13 cellular contexts compared by ENCODE assay signal in the genomic region with DNA sequence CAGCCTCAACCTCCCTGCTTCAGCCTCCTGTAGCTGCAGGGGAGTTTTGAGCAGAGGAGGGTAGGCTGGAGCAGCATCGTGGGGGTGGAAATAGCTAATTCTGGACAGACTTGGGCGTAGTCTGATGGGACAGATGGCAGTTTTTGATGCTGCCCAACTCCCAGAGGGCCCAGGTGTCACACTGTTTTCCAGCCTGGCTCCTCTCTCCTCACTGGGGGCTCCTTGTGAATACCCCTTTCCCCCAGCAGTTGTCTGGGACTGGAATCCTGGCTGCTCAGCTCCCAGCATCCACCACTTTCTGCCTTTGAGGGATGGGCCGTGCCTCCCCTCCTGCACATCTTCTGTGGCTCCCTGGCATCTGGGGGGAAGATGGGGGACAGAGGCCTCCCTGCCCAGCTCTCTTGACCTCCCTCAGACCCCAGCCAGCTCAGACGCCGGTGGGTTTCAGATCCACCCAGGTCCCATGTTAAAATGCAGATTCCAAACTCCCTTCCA. TPM values are rescaled to one million over a fixed set of nuclear protein-coding genes. Genes with fewer than 3 reads are reported as not detected.
A peak's percentile ranks its signal among the peaks of the same experiment; 100 is the strongest.
DNase-seq lines count a peak whose midpoint lies in the region; ATAC-seq, FAIRE-seq and TF ChIP-seq lines count a peak whose summit lies in the region.
"Had no signal": no experiment of that assay in that cellular context is flagged by ENCODE, and none has a peak within 500 bp of the region (broad histone marks: within the 10 kb centered on the region; RNA-seq: fewer than 3 reads in every experiment).

No MANE protein-coding gene starts in this region.

- H3K36me3 ChIP-seq in kidney (ENCODE audit: control insufficient read depth in 1 of 2, insufficient read depth in 2 of 2, low read length in 2 of 2) = no peaks in the 10 kb centered on the region
- no peaks in the 10 kb centered on the region for H3K36me3 ChIP-seq in thyroid gland

- intact Hi-C loops in activated B cell treated with CpG ODN at 0.5 μM for 24 hours (cut with micrococcal nuclease) = no loop called here
- intact Hi-C loops in kidney (cut with DNase I) = no loop called here
- intact Hi-C loops in thyroid gland (cut with DNase I) = no loop called here

- H3K27me3 Mint-ChIP-seq in activated naive CD8-positive, alpha-beta T cell = no peaks in the 10 kb centered on the region
- H3K27me3 Mint-ChIP-seq in activated naive CD8-positive, alpha-beta T cell treated with anti-CD3 and anti-CD28 coated beads for 36 hours = no peaks in the 10 kb centered on the region
- H3K27me3 Mint-ChIP-seq in activated B cell treated with CpG ODN at 0.5 μM for 24 hours = no peaks in the 10 kb centered on the region
- H3K27me3 Mint-ChIP-seq: activated CD8-positive, alpha-beta memory T cell treated with anti-CD3 and anti-CD28 coated beads, Interleukin-2, amount 10 ng/mL, durations not matched to agents 7 days and 5 days had no signal

- WGBS in thyroid gland, 2 donors = 51 to 71% methylated on average over 4 to 5 of the region's 5 CpGs

- H3K27me3 ChIP-seq in thyroid gland = no peaks in the 10 kb centered on the region

- no peak for DNase-seq in activated naive CD8-positive, alpha-beta T cell treated with anti-CD3 and anti-CD28 coated beads for 36 hours
- DNase-seq in activated B cell treated with CpG ODN at 0.5 μM for 24 hours (no peak), kidney (peak; percentile 53), thyroid gland (no peak), iPS-NIHi11 (ENCODE audit: low spot score) (no peak), NCI-H1417 (lab: John Stamatoyannopoulos, UW) (no peak)
- no peak for DNase-seq in stimulated activated naive CD8-positive, alpha-beta T cell treated with anti-CD3 and anti-CD28 coated beads, Interleukin-15, Interleukin-2, amounts not matched to agents 100 U/mL and 50 U/mL, for 24 hours
- DNase-seq: activated CD8-positive, alpha-beta memory T cell treated with anti-CD3 and anti-CD28 coated beads, Interleukin-2, amount 10 ng/mL, durations not matched to agents 7 days and 5 days; NCI-H1694; NK-92 treated with Interleukin-12 subunit alpha and Interleukin-12 subunit beta, amount 100 ng/mL, for 24 hours had no signal

- CTCF ChIA-PET in activated B cell treated with CpG ODN at 0.5 μM for 24 hours (lab: Charles Lee) = interaction anchor here (0.7 kb wide), 1 partner anchor 43 kb away, joined by 3 read pairs; no protein-coding TSS in a partner anchor

- H3K4me3 ChIP-seq in kidney (ENCODE audit: low read length in 2 of 2) = no peak overlapping the region
- H3K4me3 ChIP-seq in thyroid gland (replicated peaks in 1 of 3) = no peak overlapping the region

- POLR2A ChIA-PET in activated B cell treated with CpG ODN at 0.5 μM for 24 hours (lab: Charles Lee) = interaction anchor here (0.9 to 4.2 kb wide), 4 partner anchors 10 to 32 kb away, joined by 3 to 22 read pairs (median 4); no protein-coding TSS in a partner anchor

- no peaks in the 10 kb centered on the region for H3K9me3 Mint-ChIP-seq in activated naive CD8-positive, alpha-beta T cell (ENCODE audit: low read depth)
- no peaks in the 10 kb centered on the region for H3K9me3 Mint-ChIP-seq in activated naive CD8-positive, alpha-beta T cell treated with anti-CD3 and anti-CD28 coated beads for 36 hours
- no peaks in the 10 kb centered on the region for H3K9me3 Mint-ChIP-seq in activated B cell treated with CpG ODN at 0.5 μM for 24 hours

- peaks cover 14 to 41% of the 10 kb centered on the region in 2 donors for H3K4me1 ChIP-seq in kidney (ENCODE audit: control insufficient read depth in 1 of 2, insufficient read depth in 1 of 2, low read depth in 1 of 2, low read length in 2 of 2)
- peaks cover 23 to 94% of the 10 kb centered on the region in 2 donors for H3K4me1 ChIP-seq in thyroid gland

- no peak for TF ChIP-seq CTCF in activated B cell treated with CpG ODN at 0.5 μM for 24 hours (IDR thresholded peaks at IDR 0.05)
- TF ChIP-seq CTCF in kidney (IDR thresholded peaks at IDR 0.05; ENCODE audit: borderline replicate concordance, extremely low read depth, insufficient read depth) = no peak
- no peak for TF ChIP-seq CTCF in thyroid gland (IDR thresholded peaks at IDR 0.05)

- TF ChIP-seq POLR2A in thyroid gland (IDR thresholded peaks at IDR 0.05) = no peak

- peaks cover 91% of the 10 kb centered on the region for H3K4me1 Mint-ChIP-seq in activated naive CD8-positive, alpha-beta T cell (ENCODE audit: low read depth)
- peaks cover 91% of the 10 kb centered on the region for H3K4me1 Mint-ChIP-seq in activated naive CD8-positive, alpha-beta T cell treated with anti-CD3 and anti-CD28 coated beads for 36 hours
- H3K4me1 Mint-ChIP-seq in activated B cell treated with CpG ODN at 0.5 μM for 24 hours = peaks cover 91% of the 10 kb centered on the region

- no peaks in the 10 kb centered on the region for H3K36me3 Mint-ChIP-seq in activated naive CD8-positive, alpha-beta T cell
- peaks cover 26% of the 10 kb centered on the region for H3K36me3 Mint-ChIP-seq in activated naive CD8-positive, alpha-beta T cell treated with anti-CD3 and anti-CD28 coated beads for 36 hours
- H3K36me3 Mint-ChIP-seq in activated B cell treated with CpG ODN at 0.5 μM for 24 hours (ENCODE audit: low read depth) = peaks cover 38% of the 10 kb centered on the region

- FAIRE-seq in kidney (lab: Jason Lieb, UNC) = no peak
- FAIRE-seq: bronchial epithelial cell, HTR-8/SVneo had no signal

- peak overlapping the region in 1 of 2 donors; percentile 24 for H3K27ac ChIP-seq in kidney (ENCODE audit: low read depth in 2 of 2, low read length in 2 of 2)
- H3K27ac ChIP-seq in thyroid gland = peak overlapping the region in 2 of 3 donors; percentile 31 to 40

- H3K9me3 ChIP-seq in kidney (ENCODE audit: control insufficient read depth in 1 of 2, low read length in 2 of 2) (no peaks in the 10 kb centered on the region), thyroid gland (no peaks in the 10 kb centered on the region)

- ATAC-seq in activated B cell treated with CpG ODN at 0.5 μM for 24 hours (ENCODE audit: low read depth) = no peak
- ATAC-seq in stimulated activated naive CD8-positive, alpha-beta T cell treated with anti-CD3 and anti-CD28 coated beads, Interleukin-15, Interleukin-2, amounts not matched to agents 100 U/mL and 50 U/mL, for 24 hours = no peak
- ATAC-seq: activated CD8-positive, alpha-beta memory T cell treated with anti-CD3 and anti-CD28 coated beads, Interleukin-2, amount 10 ng/mL, durations not matched to agents 7 days and 5 days had no signal

- no peak overlapping the region for H3K9ac ChIP-seq in kidney (ENCODE audit: low read length in 2 of 2)

- H3K4me3 Mint-ChIP-seq in activated naive CD8-positive, alpha-beta T cell = no peak overlapping the region
- H3K4me3 Mint-ChIP-seq in activated naive CD8-positive, alpha-beta T cell treated with anti-CD3 and anti-CD28 coated beads for 36 hours = no peak overlapping the region
- H3K4me3 Mint-ChIP-seq in activated B cell treated with CpG ODN at 0.5 μM for 24 hours = no peak overlapping the region
- H3K4me3 Mint-ChIP-seq: activated CD8-positive, alpha-beta memory T cell treated with anti-CD3 and anti-CD28 coated beads, Interleukin-2, amount 10 ng/mL, durations not matched to agents 7 days and 5 days had no signal

- peak overlapping the region; percentile 70 for H3K27ac Mint-ChIP-seq in activated naive CD8-positive, alpha-beta T cell
- H3K27ac Mint-ChIP-seq in activated naive CD8-positive, alpha-beta T cell treated with anti-CD3 and anti-CD28 coated beads for 36 hours = no peak overlapping the region
- H3K27ac Mint-ChIP-seq in activated B cell treated with CpG ODN at 0.5 μM for 24 hours = peak overlapping the region; percentile 12
- H3K27ac Mint-ChIP-seq: activated CD8-positive, alpha-beta memory T cell treated with anti-CD3 and anti-CD28 coated beads, Interleukin-2, amount 10 ng/mL, durations not matched to agents 7 days and 5 days had no signal

RNA-seq across cellular contexts. Expression of a gene that starts 34.0 kb away (rescaled TPM):
- total RNA-seq in activated naive CD8-positive, alpha-beta T cell treated with anti-CD3 and anti-CD28 coated beads for 36 hours = 10 to 100 TPM; 58.5 to 59.4 TPM
- total RNA-seq in activated B cell treated with CpG ODN at 0.5 μM for 24 hours (46.7 and 50.7 TPM in 2 replicates), kidney (35.0 TPM), thyroid gland (10 to 100 TPM; 14.1 to 36.5 (median 25.6) TPM)
- polyA plus RNA-seq in kidney (ENCODE audit: insufficient read depth, low read depth, low replicate concordance) = 7.3 TPM
